ENCODE assay signal across 8 cellular contexts in genomic region chr9:2623046-2623865, GRCh38. TPM values are rescaled to one million over a fixed set of nuclear protein-coding genes. Genes with fewer than 3 reads are reported as not detected.
DNase-seq lines count a peak whose midpoint lies in the region; ATAC-seq, FAIRE-seq and TF ChIP-seq lines count a peak whose summit lies in the region.

No MANE protein-coding gene starts in this region.

- H3K4me1 ChIP-seq in gastrocnemius medialis, result peaks cover 20 to 32% of the 10 kb centered on the region in 2 donors

- H3K4me1 Mint-ChIP-seq in CD4-positive, alpha-beta T cell (ENCODE audit: low read depth), result peaks cover 7% of the 10 kb centered on the region

- H3K27me3 Mint-ChIP-seq in CD4-positive, alpha-beta T cell, result peaks cover 81% of the 10 kb centered on the region

- H3K27me3 ChIP-seq in CD4-positive, alpha-beta T cell (ENCODE audit: control insufficient read depth, insufficient read depth, low read length), result peaks cover 43% of the 10 kb centered on the region
- no peaks in the 10 kb centered on the region for H3K27me3 ChIP-seq in gastrocnemius medialis

- H3K27ac ChIP-seq in CD4-positive, alpha-beta T cell (ENCODE audit: low read depth, low read length), result no peak overlapping the region
- peak overlapping the region; percentile 95 to 98 (median 97) for H3K27ac ChIP-seq in gastrocnemius medialis

- H3K4me3 ChIP-seq in gastrocnemius medialis, result peak overlapping the region; percentile 72 to 94 (median 90)

- CTCF ChIA-PET in CD4-positive, alpha-beta T cell (lab: Charles Lee), result interaction anchor here (0.6 kb wide), 1 partner anchor 10 kb away, joined by 3 read pairs; no protein-coding TSS in a partner anchor

- no peaks in the 10 kb centered on the region for H3K36me3 ChIP-seq in gastrocnemius medialis

- H3K9me3 ChIP-seq in CD4-positive, alpha-beta T cell (ENCODE audit: control insufficient read depth, low read length), result no peaks in the 10 kb centered on the region
- no peaks in the 10 kb centered on the region for H3K9me3 ChIP-seq in gastrocnemius medialis

- peak overlapping the region; percentile 74 for H3K4me3 Mint-ChIP-seq in CD4-positive, alpha-beta T cell

- no peaks in the 10 kb centered on the region for H3K36me3 Mint-ChIP-seq in CD4-positive, alpha-beta T cell (ENCODE audit: low read depth)

- no peak for ATAC-seq in CD4-positive, alpha-beta T cell (ENCODE audit: poor library complexity)
- ATAC-seq in GM21786 (IDR thresholded peaks at IDR 0.05; ENCODE audit: unreplicated experiment) (peak; percentile 8), gastrocnemius medialis (peak; percentile 69 to 71), GM18861 (IDR thresholded peaks at IDR 0.05; ENCODE audit: unreplicated experiment) (no peak)

- no peak for TF ChIP-seq CTCF in CD4-positive, alpha-beta T cell (IDR thresholded peaks at IDR 0.05)
- no peak for TF ChIP-seq CTCF in gastrocnemius medialis (IDR thresholded peaks at IDR 0.05 in 4 of 5, conservative IDR thresholded peaks at IDR 0.05 in 1 of 5)

- no peak overlapping the region for H3K27ac Mint-ChIP-seq in CD4-positive, alpha-beta T cell

- peak; percentile 93 for FAIRE-seq in islet of Langerhans (lab: Jason Lieb, UNC)

- intact Hi-C loops in CD4-positive, alpha-beta T cell (cut with DNase I, micrococcal nuclease), result no loop called here
- intact Hi-C loops in gastrocnemius medialis (cut with DNase I; ENCODE audit: low total_unique reads), result loop anchor here (10.0 kb wide), 2 partner anchors 468 to 608 kb away; partner anchors contain the start of gene SMARCA2

- in situ Hi-C loops in gastrocnemius medialis (cut with MboI; ENCODE audit: low sequenced_read_pairs in 4 of 4), result loop anchor here in 1 of 4 donors (10.0 kb wide), 1 partner anchor 102 kb away; no protein-coding TSS in a partner anchor

- TF ChIP-seq POLR2A in gastrocnemius medialis (IDR thresholded peaks at IDR 0.05), result peak; percentile 79 to 87

- H3K9me3 Mint-ChIP-seq in CD4-positive, alpha-beta T cell, result no peaks in the 10 kb centered on the region

- DNase-seq in CD4-positive, alpha-beta T cell, result no peak
- DNase-seq in NCI-H82 (lab: John Stamatoyannopoulos, UW) (peak; percentile 79), cerebellar cortex (ENCODE audit: low spot score) (peak; percentile 68), gastrocnemius medialis (peak; percentile 83 to 93), Kasumi-1 (lab: John Stamatoyannopoulos, UW) (no peak)

- POLR2A ChIA-PET in CD4-positive, alpha-beta T cell (lab: Charles Lee), result no interaction called here

RNA-seq across cellular contexts. Expression of gene VLDLR, which starts 1.7 kb away (rescaled TPM):
- total RNA-seq in CD4-positive, alpha-beta T cell, result under 1 TPM in 1 of 2 experiments, not detected in 1; 0.08 TPM
- 10 to 100 TPM; 13.6 to 19.6 (median 16.9) TPM for total RNA-seq in gastrocnemius medialis

Comparison
In these comparisons a context has a peak if more than half of its experiments do, and no peak if none do; other contexts are left out.
1. ATAC-seq: peak in GM21786 (single experiment) and gastrocnemius medialis (2 of 2); none in CD4-positive, alpha-beta T cell (single experiment) and GM18861 (single experiment).
2. DNase-seq: peak in NCI-H82 (single experiment), cerebellar cortex (single experiment) and gastrocnemius medialis (2 of 2); none in CD4-positive, alpha-beta T cell (0 of 10) and Kasumi-1 (0 of 2).
3. RNA of gene VLDLR, which starts 1.7 kb away (total RNA-seq): 13.6 to 19.6 TPM in gastrocnemius medialis; 0.08 TPM in CD4-positive, alpha-beta T cell; every median in the first group is over 10 times any median in the second.